In the genomic region with DNA sequence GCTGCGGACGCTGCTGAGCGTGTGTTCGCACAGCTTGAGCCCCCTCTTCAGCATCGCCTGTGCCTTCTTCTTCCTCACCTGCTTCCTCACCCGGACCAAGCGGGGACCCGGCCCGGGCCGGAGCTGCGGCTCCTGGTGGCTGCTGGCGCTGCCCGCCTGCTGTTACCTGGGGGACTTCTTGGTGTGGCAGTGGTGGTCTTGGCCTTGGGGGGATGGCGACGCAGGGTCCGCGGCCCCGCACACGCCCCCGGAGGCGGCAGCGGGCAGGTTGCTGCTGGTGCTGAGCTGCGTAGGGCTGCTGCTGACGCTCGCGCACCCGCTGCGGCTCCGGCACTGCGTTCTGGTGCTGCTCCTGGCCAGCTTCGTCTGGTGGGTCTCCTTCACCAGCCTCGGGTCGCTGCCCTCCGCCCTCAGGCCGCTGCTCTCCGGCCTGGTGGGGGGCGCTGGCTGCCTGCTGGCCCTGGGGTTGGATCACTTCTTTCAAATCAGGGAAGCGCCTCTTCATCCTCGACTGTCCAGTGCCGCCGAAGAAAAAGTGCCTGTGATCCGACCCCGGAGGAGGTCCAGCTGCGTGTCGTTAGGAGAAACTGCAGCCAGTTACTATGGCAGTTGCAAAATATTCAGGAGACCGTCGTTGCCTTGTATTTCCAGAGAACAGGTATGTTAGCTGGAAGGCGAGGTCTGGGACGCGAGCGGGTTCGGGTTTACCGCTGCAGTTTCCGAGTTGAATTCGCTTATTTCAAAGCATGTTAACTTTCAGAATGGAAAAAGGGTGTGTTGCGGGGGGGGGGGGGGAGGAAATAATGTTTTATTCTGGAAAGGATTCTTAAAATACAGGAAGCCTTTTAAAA, we compare ENCODE assay signal across 8 cellular contexts. TPM values are rescaled to one million over a fixed set of nuclear protein-coding genes. Genes with fewer than 3 reads are reported as not detected.
DNase-seq lines count a peak whose midpoint lies in the region; ATAC-seq and TF ChIP-seq lines count a peak whose summit lies in the region.

No MANE protein-coding gene starts in this region.

- H3K27ac ChIP-seq in Panc1 (ENCODE audit: low read length), result peak overlapping the region; percentile 85

- H3K4me3 ChIP-seq in Panc1 (ENCODE audit: low read depth in 2 of 2, low read length in 2 of 2), result peak overlapping the region; percentile 76 to 91

- peaks cover 24% of the 10 kb centered on the region for H3K4me1 ChIP-seq in Panc1 (ENCODE audit: control insufficient read depth, insufficient read depth, low read length)

- intact Hi-C loops in Panc1 (cut with micrococcal nuclease; ENCODE audit: unreplicated experiment) (loop anchor here (5.0 to 10.0 kb wide), 3 partner anchors 110 to 250 kb away; a partner anchor contains a TSS), Right ventricle myocardium inferior (cut with DNase I) (loop anchor here (5.0 kb wide), 2 partner anchors 248 to 263 kb away; a partner anchor contains a TSS), posterior vena cava (cut with DNase I) (no loop called here)

- peak; percentile 40 for DNase-seq in AG08396 (ENCODE audit: low spot score)
- no peak for DNase-seq in Panc1 (ENCODE audit: low read depth, low spot score)
- DNase-seq in activated naive CD4-positive, alpha-beta T cell (lab: John Stamatoyannopoulos, UW), result peak in 3 of 4 experiments; percentile 21 to 54 (median 37)
- DNase-seq in Right ventricle myocardium inferior (ENCODE audit: missing footprints), result peak; percentile 83
- DNase-seq in posterior vena cava (ENCODE audit: low spot score), result peak; percentile 83
- no peak for DNase-seq in LoVo (ENCODE audit: low spot score)

- no peaks in the 10 kb centered on the region for H3K36me3 ChIP-seq in Panc1 (ENCODE audit: control insufficient read depth, insufficient read depth, low read length)

- BruUV-seq in Panc1 (replicated peaks; lab: Mats Ljungman, UMichigan), result no TSS peak

- H3K27me3 ChIP-seq in Panc1 (ENCODE audit: control insufficient read depth, insufficient read depth, low read length), result no peaks in the 10 kb centered on the region

- CTCF ChIA-PET in Panc1 (lab: Charles Lee), result interaction anchor here (0.7 to 0.9 kb wide), 2 partner anchors 15 to 261 kb away, joined by 3 to 4 read pairs; no protein-coding TSS in a partner anchor

- no peaks in the 10 kb centered on the region for H3K9me3 ChIP-seq in Panc1 (ENCODE audit: control insufficient read depth, insufficient read depth, low read depth, low read length)

- in situ Hi-C loops in Panc1 (cut with HindIII; ENCODE audit: low pct_unique_long_range_greater_than_20kb, low sequenced_read_pairs), result no loop called here

- TF ChIP-seq CTCF in Panc1 (IDR thresholded peaks at IDR 0.05), result no peak

- POLR2A ChIA-PET in Panc1 (lab: Charles Lee), result interaction anchor here (0.6 kb wide), 1 partner anchor 104 kb away, joined by 6 read pairs; no protein-coding TSS in a partner anchor

- peak; percentile 54 for ATAC-seq in GM18867 (IDR thresholded peaks at IDR 0.05; ENCODE audit: unreplicated experiment)
- ATAC-seq in HG03103 (IDR thresholded peaks at IDR 0.05; ENCODE audit: low read depth, unreplicated experiment), result peak; percentile 30
- ATAC-seq in Panc1, result peak; percentile 44
- peak; percentile 56 for ATAC-seq in Right ventricle myocardium inferior

RNA-seq across cellular contexts. Expression of a gene that starts 1.0 kb away (rescaled TPM):
- total RNA-seq in Panc1 (2021; ENCODE audit: unreplicated experiment) (33.0 TPM), Right ventricle myocardium inferior (4.5 TPM), posterior vena cava (1 to 10 TPM; 2.1 to 2.8 TPM)
- 15.7 TPM for polyA plus RNA-seq in Panc1 (2012; ENCODE audit: insufficient read length)

Comparison
In these comparisons a context has a peak if more than half of its experiments do, and no peak if none do; other contexts are left out.
1. DNase-seq: peak in AG08396 (single experiment), activated naive CD4-positive, alpha-beta T cell (3 of 4), Right ventricle myocardium inferior (single experiment) and posterior vena cava (single experiment); none in Panc1 (single experiment) and LoVo (single experiment).
2. intact Hi-C loops: an anchor here in Panc1 (5.0 to 10.0 kb wide) and Right ventricle myocardium inferior (5.0 kb wide); none called in posterior vena cava.
3. Peak in every context shown above with its lines, with median percentiles within 50 percentile points of each other: ATAC-seq.